Comparison of ENCODE assay signal across 10 cellular contexts in the genomic region with DNA sequence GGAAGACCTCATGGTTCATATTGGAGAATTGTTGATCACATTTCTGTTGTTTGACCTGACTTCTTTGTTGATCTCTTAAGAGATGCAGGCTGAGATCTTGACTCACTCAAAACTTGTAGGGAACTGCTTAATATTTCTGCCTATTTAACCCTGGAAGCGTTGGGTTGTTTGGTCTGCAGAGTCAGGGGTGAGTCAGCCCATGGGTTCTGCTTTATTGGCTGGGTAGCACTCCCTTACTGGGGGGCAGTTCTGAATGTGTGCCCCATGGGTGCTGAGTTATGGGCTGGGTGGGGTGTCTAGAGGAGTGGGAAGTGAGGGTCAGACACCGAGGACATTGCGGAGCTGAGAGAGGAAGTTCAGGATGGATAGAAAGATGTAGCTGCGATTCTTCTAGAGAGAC.
DNase-seq lines count a peak whose midpoint lies in the region; ATAC-seq, FAIRE-seq and TF ChIP-seq lines count a peak whose summit lies in the region.
"Had no signal": no experiment of that assay in that cellular context is flagged by ENCODE, and none has a peak within 500 bp of the region (broad histone marks: within the 10 kb centered on the region; RNA-seq: fewer than 3 reads in every experiment).

No MANE protein-coding gene starts in this region.

- H3K27me3 Mint-ChIP-seq in activated T-cell treated with anti-CD3 and anti-CD28 coated beads, Interleukin-2, amount 50 U/mL, for 72 hours (ENCODE audit: low read depth) = no peaks in the 10 kb centered on the region
- no peaks in the 10 kb centered on the region for H3K27me3 Mint-ChIP-seq in chondrocyte (ENCODE audit: low read depth)

- H3K9me3 ChIP-seq in lung (ENCODE audit: control insufficient read depth in 2 of 2, insufficient read depth in 1 of 2, low read length in 1 of 2) (no peaks in the 10 kb centered on the region), upper lobe of right lung (no peaks in the 10 kb centered on the region), small intestine (ENCODE audit: control insufficient read depth, low read depth) (no peaks in the 10 kb centered on the region)

- intact Hi-C loops in upper lobe of right lung (cut with DNase I) = no loop called here

- no peaks in the 10 kb centered on the region for H3K36me3 ChIP-seq in lung (ENCODE audit: control insufficient read depth in 2 of 2, insufficient read depth in 2 of 2, low read length in 2 of 2)
- no peaks in the 10 kb centered on the region for H3K36me3 ChIP-seq in upper lobe of right lung
- no peaks in the 10 kb centered on the region for H3K36me3 ChIP-seq in small intestine (ENCODE audit: control insufficient read depth in 2 of 2, insufficient read depth in 2 of 2, low read length in 2 of 2)

- no peaks in the 10 kb centered on the region for H3K27me3 ChIP-seq in lung (ENCODE audit: control insufficient read depth, insufficient read depth)
- no peaks in the 10 kb centered on the region for H3K27me3 ChIP-seq in upper lobe of right lung
- no peaks in the 10 kb centered on the region for H3K27me3 ChIP-seq in small intestine (ENCODE audit: control insufficient read depth in 2 of 2, insufficient read depth in 2 of 2, low read length in 2 of 2)

- H3K4me3 ChIP-seq in lung (no peak overlapping the region), upper lobe of right lung (no peak overlapping the region), small intestine (ENCODE audit: low read depth in 1 of 2, low read length in 2 of 2) (no peak overlapping the region)

- 56 to 70% methylated on average over 4 of the region's 4 CpGs for WGBS in lung, 2 donors
- 76 to 98% (median 91%) methylated on average over 4 of the region's 4 CpGs for WGBS in small intestine, 3 donors

- FAIRE-seq in small intestine (lab: Jason Lieb, UNC) = no peak

- peak overlapping the region; percentile 38 for H3K27ac Mint-ChIP-seq in activated T-cell treated with anti-CD3 and anti-CD28 coated beads, Interleukin-2, amount 50 U/mL, for 72 hours
- peak overlapping the region; percentile 43 for H3K27ac Mint-ChIP-seq in chondrocyte (ENCODE audit: unreplicated experiment)

- peaks cover 42% of the 10 kb centered on the region for H3K4me1 Mint-ChIP-seq in activated T-cell treated with anti-CD3 and anti-CD28 coated beads, Interleukin-2, amount 50 U/mL, for 72 hours (ENCODE audit: low read depth)
- H3K4me1 Mint-ChIP-seq in chondrocyte (ENCODE audit: low read depth) = peaks cover 59% of the 10 kb centered on the region

- peak; percentile 15 to 22 for ATAC-seq in activated T-cell treated with anti-CD3 and anti-CD28 coated beads, Interleukin-2, amount 50 U/mL, for 72 hours (replicated peaks in 1 of 2)
- ATAC-seq in lung (ENCODE audit: insufficient read depth, low FRiP score) = peak; percentile 37
- peak; percentile 76 for ATAC-seq in upper lobe of right lung
- ATAC-seq in SK-N-SH treated with all-trans-retinoic acid at 6 μM for 48 hours = no peak

- peaks cover 15 to 34% of the 10 kb centered on the region in 2 donors for H3K4me1 ChIP-seq in lung (ENCODE audit: control insufficient read depth in 2 of 2, insufficient read depth in 2 of 2, low read length in 2 of 2)
- peaks cover 42% of the 10 kb centered on the region for H3K4me1 ChIP-seq in upper lobe of right lung
- peaks cover 0 to 11% of the 10 kb centered on the region in 2 donors for H3K4me1 ChIP-seq in small intestine (ENCODE audit: control insufficient read depth in 2 of 2, insufficient read depth in 1 of 2, low read depth in 1 of 2, low read length in 1 of 2)

- H3K27ac ChIP-seq in lung (ENCODE audit: low read depth in 1 of 2, low read length in 1 of 2) (no peak overlapping the region), upper lobe of right lung (no peak overlapping the region), small intestine (ENCODE audit: low read depth in 1 of 2, low read length in 1 of 2) (no peak overlapping the region)

- DNase-seq in activated T-cell treated with anti-CD3 and anti-CD28 coated beads, Interleukin-2, amount 50 U/mL, for 72 hours = no peak
- DNase-seq in activated T-cell treated with anti-CD3 and anti-CD28 coated beads, Interleukin-2, amount 50 U/mL, for 48 hours = no peak
- DNase-seq in chondrocyte (ENCODE audit: low spot score) (no peak), lung (ENCODE audit: low spot score) (no peak), upper lobe of right lung (no peak), small intestine (no peak), DMS79 (lab: John Stamatoyannopoulos, UW) (no peak)
- DNase-seq: amygdala, NCI-H1105 had no signal

- H3K9me3 Mint-ChIP-seq in activated T-cell treated with anti-CD3 and anti-CD28 coated beads, Interleukin-2, amount 50 U/mL, for 72 hours = no peaks in the 10 kb centered on the region
- no peaks in the 10 kb centered on the region for H3K9me3 Mint-ChIP-seq in chondrocyte (ENCODE audit: low read depth)

- H3K4me3 Mint-ChIP-seq in activated T-cell treated with anti-CD3 and anti-CD28 coated beads, Interleukin-2, amount 50 U/mL, for 72 hours = peak overlapping the region in 1 of 2 donors; percentile 3
- no peak overlapping the region for H3K4me3 Mint-ChIP-seq in chondrocyte (ENCODE audit: unreplicated experiment)

- no peaks in the 10 kb centered on the region for H3K36me3 Mint-ChIP-seq in activated T-cell treated with anti-CD3 and anti-CD28 coated beads, Interleukin-2, amount 50 U/mL, for 72 hours (ENCODE audit: insufficient read depth in 2 of 2)
- H3K36me3 Mint-ChIP-seq in chondrocyte (ENCODE audit: low read depth) = peaks cover 1% of the 10 kb centered on the region

- TF ChIP-seq CTCF in chondrocyte (IDR thresholded peaks at IDR 0.05) = no peak
- no peak for TF ChIP-seq CTCF in lung (IDR thresholded peaks at IDR 0.05; ENCODE audit: control extremely low read depth, extremely low read depth)
- TF ChIP-seq CTCF in upper lobe of right lung (IDR thresholded peaks at IDR 0.05) = no peak

TF ChIP-seq in SK-N-SH treated with all-trans-retinoic acid at 6 μM for 48 hours, 23 proteins besides CTCF, POLR2A, EP300 and RAD21 (continues in another document):
- TF ChIP-seq ZNF8 (CRISPR knock-in tag; IDR thresholded peaks at IDR 0.05) (no peak), ESRRG (CRISPR knock-in tag; IDR thresholded peaks at IDR 0.05) (no peak), OSR1 (CRISPR knock-in tag; IDR thresholded peaks at IDR 0.05) (no peak), PPARA (CRISPR knock-in tag; IDR thresholded peaks at IDR 0.05; ENCODE audit: borderline replicate concordance) (no peak), GLIS3 (CRISPR knock-in tag; IDR thresholded peaks at IDR 0.05) (no peak), ZNF70 (CRISPR knock-in tag; IDR thresholded peaks at IDR 0.05) (no peak)
- TF ChIP-seq, protein P1, sequence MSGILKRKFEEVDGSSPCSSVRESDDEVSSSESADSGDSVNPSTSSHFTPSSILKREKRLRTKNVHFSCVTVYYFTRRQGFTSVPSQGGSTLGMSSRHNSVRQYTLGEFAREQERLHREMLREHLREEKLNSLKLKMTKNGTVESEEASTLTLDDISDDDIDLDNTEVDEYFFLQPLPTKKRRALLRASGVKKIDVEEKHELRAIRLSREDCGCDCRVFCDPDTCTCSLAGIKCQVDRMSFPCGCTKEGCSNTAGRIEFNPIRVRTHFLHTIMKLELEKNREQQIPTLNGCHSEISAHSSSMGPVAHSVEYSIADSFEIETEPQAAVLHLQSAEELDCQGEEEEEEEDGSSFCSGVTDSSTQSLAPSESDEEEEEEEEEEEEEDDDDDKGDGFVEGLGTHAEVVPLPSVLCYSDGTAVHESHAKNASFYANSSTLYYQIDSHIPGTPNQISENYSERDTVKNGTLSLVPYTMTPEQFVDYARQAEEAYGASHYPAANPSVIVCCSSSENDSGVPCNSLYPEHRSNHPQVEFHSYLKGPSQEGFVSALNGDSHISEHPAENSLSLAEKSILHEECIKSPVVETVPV (CRISPR knock-in tag; IDR thresholded peaks at IDR 0.05) = no peak
- TF ChIP-seq, protein P2, sequence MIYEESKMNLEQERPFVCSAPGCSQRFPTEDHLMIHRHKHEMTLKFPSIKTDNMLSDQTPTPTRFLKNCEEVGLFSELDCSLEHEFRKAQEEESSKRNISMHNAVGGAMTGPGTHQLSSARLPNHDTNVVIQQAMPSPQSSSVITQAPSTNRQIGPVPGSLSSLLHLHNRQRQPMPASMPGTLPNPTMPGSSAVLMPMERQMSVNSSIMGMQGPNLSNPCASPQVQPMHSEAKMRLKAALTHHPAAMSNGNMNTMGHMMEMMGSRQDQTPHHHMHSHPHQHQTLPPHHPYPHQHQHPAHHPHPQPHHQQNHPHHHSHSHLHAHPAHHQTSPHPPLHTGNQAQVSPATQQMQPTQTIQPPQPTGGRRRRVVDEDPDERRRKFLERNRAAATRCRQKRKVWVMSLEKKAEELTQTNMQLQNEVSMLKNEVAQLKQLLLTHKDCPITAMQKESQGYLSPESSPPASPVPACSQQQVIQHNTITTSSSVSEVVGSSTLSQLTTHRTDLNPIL (CRISPR knock-in tag; IDR thresholded peaks at IDR 0.05; ENCODE audit: low read depth) = no peak
- TF ChIP-seq, protein P3, sequence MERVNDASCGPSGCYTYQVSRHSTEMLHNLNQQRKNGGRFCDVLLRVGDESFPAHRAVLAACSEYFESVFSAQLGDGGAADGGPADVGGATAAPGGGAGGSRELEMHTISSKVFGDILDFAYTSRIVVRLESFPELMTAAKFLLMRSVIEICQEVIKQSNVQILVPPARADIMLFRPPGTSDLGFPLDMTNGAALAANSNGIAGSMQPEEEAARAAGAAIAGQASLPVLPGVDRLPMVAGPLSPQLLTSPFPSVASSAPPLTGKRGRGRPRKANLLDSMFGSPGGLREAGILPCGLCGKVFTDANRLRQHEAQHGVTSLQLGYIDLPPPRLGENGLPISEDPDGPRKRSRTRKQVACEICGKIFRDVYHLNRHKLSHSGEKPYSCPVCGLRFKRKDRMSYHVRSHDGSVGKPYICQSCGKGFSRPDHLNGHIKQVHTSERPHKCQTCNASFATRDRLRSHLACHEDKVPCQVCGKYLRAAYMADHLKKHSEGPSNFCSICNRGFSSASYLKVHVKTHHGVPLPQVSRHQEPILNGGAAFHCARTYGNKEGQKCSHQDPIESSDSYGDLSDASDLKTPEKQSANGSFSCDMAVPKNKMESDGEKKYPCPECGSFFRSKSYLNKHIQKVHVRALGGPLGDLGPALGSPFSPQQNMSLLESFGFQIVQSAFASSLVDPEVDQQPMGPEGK (CRISPR knock-in tag; IDR thresholded peaks at IDR 0.05; ENCODE audit: borderline replicate concordance) = no peak
- TF ChIP-seq, protein P4, sequence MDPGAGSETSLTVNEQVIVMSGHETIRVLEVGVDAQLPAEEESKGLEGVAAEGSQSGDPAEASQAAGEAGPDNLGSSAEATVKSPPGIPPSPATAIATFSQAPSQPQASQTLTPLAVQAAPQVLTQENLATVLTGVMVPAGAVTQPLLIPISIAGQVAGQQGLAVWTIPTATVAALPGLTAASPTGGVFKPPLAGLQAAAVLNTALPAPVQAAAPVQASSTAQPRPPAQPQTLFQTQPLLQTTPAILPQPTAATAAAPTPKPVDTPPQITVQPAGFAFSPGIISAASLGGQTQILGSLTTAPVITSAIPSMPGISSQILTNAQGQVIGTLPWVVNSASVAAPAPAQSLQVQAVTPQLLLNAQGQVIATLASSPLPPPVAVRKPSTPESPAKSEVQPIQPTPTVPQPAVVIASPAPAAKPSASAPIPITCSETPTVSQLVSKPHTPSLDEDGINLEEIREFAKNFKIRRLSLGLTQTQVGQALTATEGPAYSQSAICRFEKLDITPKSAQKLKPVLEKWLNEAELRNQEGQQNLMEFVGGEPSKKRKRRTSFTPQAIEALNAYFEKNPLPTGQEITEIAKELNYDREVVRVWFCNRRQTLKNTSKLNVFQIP (CRISPR knock-in tag; IDR thresholded peaks at IDR 0.05; ENCODE audit: borderline replicate concordance, low read depth) = no peak
